In genomic region chr14:81400202-81400678, GRCh38 we compare ENCODE assay signal across 9 cellular contexts. TPM values are rescaled to one million over a fixed set of nuclear protein-coding genes. Genes with fewer than 3 reads are reported as not detected.
DNase-seq lines count a peak whose midpoint lies in the region; ATAC-seq, FAIRE-seq and TF ChIP-seq lines count a peak whose summit lies in the region.
"Had no signal": no experiment of that assay in that cellular context is flagged by ENCODE, and none has a peak within 500 bp of the region (broad histone marks: within the 10 kb centered on the region; RNA-seq: fewer than 3 reads in every experiment).

Gene STON2, minus strand, starts transcription at chr14:81400324. Its CDS starts 1,942 bp downstream, at chr14:81398382.

- WGBS in hepatocyte (ENCODE audit: low lambda C conversion rate, missing lambda C conversion rate): 64% methylated on average over 5 of the region's 5 CpGs

- no peak within 1 kb of the TSS for H3K4me3 ChIP-seq in hepatocyte
- H3K4me3 ChIP-seq: thoracic aorta had no signal

- no peak for FAIRE-seq in GM12891 (lab: Jason Lieb, UNC)

- no peak for TF ChIP-seq POLR2A in GM12891 (IDR thresholded peaks at IDR 0.05; ENCODE audit: low read depth, low read length)

- H3K27ac ChIP-seq in hepatocyte: peak within 1 kb of the TSS; percentile 76
- H3K27ac ChIP-seq: thoracic aorta had no signal

- H3K79me2 ChIP-seq in hepatocyte: no peaks in the 10 kb centered on the region

- H3K4me2 ChIP-seq in hepatocyte: no peak within 1 kb of the TSS

- no peaks in the 10 kb centered on the region for H4K20me1 ChIP-seq in hepatocyte (ENCODE audit: insufficient read depth, poor library complexity, severe bottlenecking)

- TF ChIP-seq CTCF in hepatocyte (IDR thresholded peaks at IDR 0.05; ENCODE audit: poor library complexity): no peak

- no peaks in the 10 kb centered on the region for H3K9me2 ChIP-seq in hepatocyte (replicated peaks; ENCODE audit: insufficient read depth)

- no peak within 1 kb of the TSS for H2AFZ ChIP-seq in hepatocyte

- DNase-seq in ELF-1 (ENCODE audit: low read depth, low spot score) (peak; percentile 71), NCI-H1092 (lab: John Stamatoyannopoulos, UW) (peak; percentile 11), hepatocyte (ENCODE audit: low spot score) (no peak), stromal cell of bone marrow (ENCODE audit: low read depth) (peak; percentile 92), COR-L47 (lab: John Stamatoyannopoulos, UW) (no peak), GM12891 (ENCODE audit: insufficient read length, low spot score) (no peak)
- DNase-seq in activated T-cell treated with anti-CD3 and anti-CD28 coated beads, Interleukin-2, amount 50 U/mL, for 48 hours: peak; percentile 44 to 50

- peaks cover 3% of the 10 kb centered on the region for H3K4me1 ChIP-seq in hepatocyte (ENCODE audit: insufficient read depth)

- no peaks in the 10 kb centered on the region for H3K27me3 ChIP-seq in hepatocyte

- H3K9me3 ChIP-seq in hepatocyte (ENCODE audit: low read depth): no peaks in the 10 kb centered on the region
- H3K9me3 ChIP-seq: thoracic aorta had no signal

- no peak for ATAC-seq in HG02610 (IDR thresholded peaks at IDR 0.05; ENCODE audit: unreplicated experiment)

- H3K36me3 ChIP-seq in hepatocyte (replicated peaks; ENCODE audit: insufficient read depth, low read depth): no peaks in the 10 kb centered on the region
- H3K36me3 ChIP-seq: thoracic aorta had no signal

TF ChIP-seq in GM12891, 5 proteins besides CTCF, POLR2A, EP300 and RAD21:
- TF ChIP-seq PAX5 (IDR thresholded peaks at IDR 0.05; ENCODE audit: insufficient read depth, low read length, severe bottlenecking): no peak
- TF ChIP-seq TAF1 (IDR thresholded peaks at IDR 0.05; ENCODE audit: low read depth, low read length): no peak
- no peak for TF ChIP-seq POLR2AphosphoS5 (IDR thresholded peaks at IDR 0.05; ENCODE audit: low read depth, low read length)
- no peak for TF ChIP-seq SPI1 (IDR thresholded peaks at IDR 0.05; ENCODE audit: low read depth, low read length)
- no peak for TF ChIP-seq POU2F2 (IDR thresholded peaks at IDR 0.05; ENCODE audit: low read depth, low read length)

RNA-seq across cellular contexts. Expression of gene STON2, which starts in this region (rescaled TPM):
- total RNA-seq in hepatocyte: 20.9 and 22.7 TPM in 2 replicates
- 3.4 and 5.0 TPM in 2 replicates for polyA plus RNA-seq in hepatocyte
- polyA plus RNA-seq in GM12891 (2012; ENCODE audit: low read depth, missing spikeins): 0.04 TPM

Comparison
In these comparisons a context has a peak if more than half of its experiments do, and no peak if none do; other contexts are left out.
1. DNase-seq: peak in ELF-1 (single experiment), NCI-H1092 (single experiment), activated T-cell treated with anti-CD3 and anti-CD28 coated beads, Interleukin-2, amount 50 U/mL, for 48 hours (2 of 2) and stromal cell of bone marrow (single experiment); none in hepatocyte (single experiment), COR-L47 (single experiment) and GM12891 (single experiment).